In the genomic region with DNA sequence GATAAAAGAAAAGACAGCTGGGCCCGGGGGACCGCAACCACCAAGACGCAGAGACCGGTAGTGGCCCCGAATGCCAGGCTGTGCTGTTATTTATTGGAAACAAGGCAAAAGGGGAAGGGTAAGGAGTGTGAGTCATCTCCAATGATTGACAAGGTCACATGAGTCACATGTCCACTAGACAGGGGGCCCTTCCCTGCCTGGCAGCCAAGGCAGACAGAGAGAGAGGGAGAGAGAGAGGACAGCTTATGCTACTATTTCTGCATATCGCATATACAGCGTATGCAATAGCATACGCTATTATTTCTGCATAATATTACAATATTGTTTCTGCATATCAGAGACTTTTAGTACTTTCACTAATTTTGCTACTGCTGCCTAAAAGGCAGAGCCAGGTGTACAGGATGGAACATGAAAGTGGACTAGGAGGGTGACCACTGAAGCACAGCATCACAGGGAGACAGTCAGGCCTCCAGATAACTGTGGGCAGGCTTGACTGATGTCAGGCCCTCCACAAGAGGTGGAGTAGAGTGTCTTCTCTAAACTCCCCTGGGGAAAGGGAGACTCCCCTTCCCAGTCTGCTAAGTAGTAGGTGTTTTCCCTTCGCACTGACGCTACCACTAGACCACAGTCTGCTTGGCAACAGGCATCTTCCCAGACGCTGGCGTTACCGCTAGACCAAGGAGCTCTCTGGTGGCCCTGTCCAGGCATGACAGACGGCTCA, we compare ENCODE assay signal across 10 cellular contexts. TPM values are rescaled to one million over a fixed set of nuclear protein-coding genes. Genes with fewer than 3 reads are reported as not detected.
DNase-seq lines count a peak whose midpoint lies in the region; ATAC-seq, FAIRE-seq and TF ChIP-seq lines count a peak whose summit lies in the region.
"Had no signal": no experiment of that assay in that cellular context is flagged by ENCODE, and none has a peak within 500 bp of the region (broad histone marks: within the 10 kb centered on the region; RNA-seq: fewer than 3 reads in every experiment).

No MANE protein-coding gene starts in this region.

- in situ Hi-C loops in KBM-7 (cut with MboI; ENCODE audit: low pct_unique_long_range_greater_than_20kb, low sequenced_read_pairs): no loop called here

- no peak for TF ChIP-seq CTCF in endothelial cell of umbilical vein (IDR thresholded peaks at IDR 0.05; ENCODE audit: extremely low read depth in 1 of 2, insufficient read depth in 1 of 2, low read depth in 1 of 2, low read length in 2 of 2)

- intact Hi-C loops in endothelial cell of umbilical vein (cut with micrococcal nuclease): loop anchor here (1.0 to 10.0 kb wide), 5 partner anchors 23 to 859 kb away; no protein-coding TSS in a partner anchor

- peaks cover 23% of the 10 kb centered on the region for H3K4me1 ChIP-seq in CD4-positive, CD25-positive, alpha-beta regulatory T cell (ENCODE audit: control insufficient read depth, insufficient read depth, low read length, poor library complexity, severe bottlenecking)
- peaks cover 79% of the 10 kb centered on the region for H3K4me1 ChIP-seq in endothelial cell of umbilical vein (ENCODE audit: control insufficient read depth, extremely low read depth, insufficient read depth, low read length)

- H3K27me3 ChIP-seq in CD4-positive, CD25-positive, alpha-beta regulatory T cell (ENCODE audit: control insufficient read depth, insufficient read depth, low read length): no peaks in the 10 kb centered on the region
- no peaks in the 10 kb centered on the region for H3K27me3 ChIP-seq in endothelial cell of umbilical vein (ENCODE audit: control insufficient read depth in 2 of 2, insufficient read depth in 2 of 2, low read length in 2 of 2)

- no peaks in the 10 kb centered on the region for H3K9me3 ChIP-seq in CD4-positive, CD25-positive, alpha-beta regulatory T cell (ENCODE audit: control insufficient read depth in 2 of 2, low read length in 2 of 2)
- no peaks in the 10 kb centered on the region for H3K9me3 ChIP-seq in endothelial cell of umbilical vein (replicated peaks; ENCODE audit: control insufficient read depth, insufficient read depth, low read length)

- TF ChIP-seq POLR2A in endothelial cell of umbilical vein (IDR thresholded peaks at IDR 0.05; ENCODE audit: low read depth, low read length): no peak

- H3K27ac Mint-ChIP-seq in CD4-positive, CD25-positive, alpha-beta regulatory T cell: peak overlapping the region in 2 of 3 donors; percentile 76 to 78

- no peak for ATAC-seq in CD4-positive, CD25-positive, alpha-beta regulatory T cell (ENCODE audit: low read depth in 2 of 2)
- ATAC-seq in GM18508 (IDR thresholded peaks at IDR 0.05; ENCODE audit: insufficient read depth, unreplicated experiment) (peak; percentile 32), GM21576 (IDR thresholded peaks at IDR 0.05; ENCODE audit: unreplicated experiment) (no peak)

- no peaks in the 10 kb centered on the region for H3K79me2 ChIP-seq in endothelial cell of umbilical vein (ENCODE audit: control insufficient read depth, insufficient read depth, low read length)

- H3K4me3 ChIP-seq in CD4-positive, CD25-positive, alpha-beta regulatory T cell (ENCODE audit: low read depth, low read length): no peak overlapping the region
- no peak overlapping the region for H3K4me3 ChIP-seq in endothelial cell of umbilical vein (replicated peaks in 1 of 3; ENCODE audit: insufficient read depth in 1 of 3, low read depth in 1 of 3, low read length in 3 of 3)
- H3K4me3 ChIP-seq: lung had no signal

- no TSS peak for BruUV-seq in endothelial cell of umbilical vein (replicated peaks; lab: Mats Ljungman, UMichigan)

- H3K4me1 Mint-ChIP-seq in CD4-positive, CD25-positive, alpha-beta regulatory T cell: peaks cover 51 to 72% (median 61%) of the 10 kb centered on the region in 4 donors

- H2AFZ ChIP-seq in endothelial cell of umbilical vein (ENCODE audit: low read depth, low read length): no peak overlapping the region

- H3K9me3 Mint-ChIP-seq in CD4-positive, CD25-positive, alpha-beta regulatory T cell: peaks cover 0 to 7% (median 0%) of the 10 kb centered on the region in 7 donors

- peaks cover 14% of the 10 kb centered on the region for H3K36me3 Mint-ChIP-seq in CD4-positive, CD25-positive, alpha-beta regulatory T cell

- dilution Hi-C loops in endothelial cell of umbilical vein (cut with MboI; ENCODE audit: extremely low pct_ligation_motif_present, low sequenced_read_pairs): no loop called here

- H4K20me1 ChIP-seq in endothelial cell of umbilical vein (replicated peaks; ENCODE audit: control insufficient read depth, extremely low read depth, insufficient read depth, low read length): no peaks in the 10 kb centered on the region

- peak overlapping the region in 2 of 4 donors; percentile 34 to 63 for H3K4me3 Mint-ChIP-seq in CD4-positive, CD25-positive, alpha-beta regulatory T cell

- no peaks in the 10 kb centered on the region for H3K27me3 Mint-ChIP-seq in CD4-positive, CD25-positive, alpha-beta regulatory T cell

- no peak overlapping the region for H3K9ac ChIP-seq in endothelial cell of umbilical vein (replicated peaks; ENCODE audit: extremely low read depth, insufficient read depth, low read length)

- CTCF ChIA-PET in endothelial cell of umbilical vein (lab: Charles Lee): interaction anchor here (1.3 to 1.8 kb wide), 2 partner anchors 34 to 234 kb away, joined by 3 to 5 read pairs; no protein-coding TSS in a partner anchor

- POLR2A ChIA-PET in endothelial cell of umbilical vein (lab: Charles Lee): no interaction called here

- H3K27ac ChIP-seq in CD4-positive, CD25-positive, alpha-beta regulatory T cell (ENCODE audit: insufficient read depth, low read length, poor library complexity, severe bottlenecking): no peak overlapping the region
- H3K27ac ChIP-seq in endothelial cell of umbilical vein (ENCODE audit: insufficient read depth, low read depth, low read length): peak overlapping the region; percentile 57

- FAIRE-seq in endothelial cell of umbilical vein (lab: Jason Lieb, UNC): peak; percentile 71

- DNase-seq in CD4-positive, CD25-positive, alpha-beta regulatory T cell: no peak
- DNase-seq in KBM-7 (peak; percentile 46), endothelial cell of umbilical vein (ENCODE audit: low read depth, low spot score) (peak; percentile 23), DMS79 treated with DMSO at 0.1 percent for 48 hours (lab: John Stamatoyannopoulos, UW) (no peak), NCI-H510A treated with DMSO at 0.1 percent for 48 hours (lab: John Stamatoyannopoulos, UW) (no peak), occipital lobe (lab: John Stamatoyannopoulos, UW) (no peak)
- DNase-seq: stimulated activated naive CD4-positive, alpha-beta T cell had no signal

- H3K9me1 ChIP-seq in endothelial cell of umbilical vein (replicated peaks; ENCODE audit: control insufficient read depth, extremely low read depth, insufficient read depth, low read length): no peaks in the 10 kb centered on the region

- no peaks in the 10 kb centered on the region for H3K36me3 ChIP-seq in CD4-positive, CD25-positive, alpha-beta regulatory T cell (ENCODE audit: control insufficient read depth, insufficient read depth, low read length)
- H3K36me3 ChIP-seq in endothelial cell of umbilical vein (ENCODE audit: control insufficient read depth in 2 of 2, extremely low read depth in 1 of 2, insufficient read depth in 2 of 2, low read length in 2 of 2): no peaks in the 10 kb centered on the region

- no peak overlapping the region for H3K4me2 ChIP-seq in endothelial cell of umbilical vein (ENCODE audit: insufficient read depth, low read length)

TF ChIP-seq in endothelial cell of umbilical vein, 7 proteins besides CTCF, POLR2A, EP300 and RAD21:
- TF ChIP-seq FOS (IDR thresholded peaks at IDR 0.05; ENCODE audit: borderline replicate concordance, insufficient read depth, low read length) (no peak), JUN (IDR thresholded peaks at IDR 0.05; ENCODE audit: borderline replicate concordance, insufficient read depth, insufficient read length, low read depth) (peak; percentile 79), POLR2AphosphoS5 (IDR thresholded peaks at IDR 0.05; ENCODE audit: insufficient read depth, low read depth, low read length) (peak; percentile 46)
- TF ChIP-seq, protein P1, sequence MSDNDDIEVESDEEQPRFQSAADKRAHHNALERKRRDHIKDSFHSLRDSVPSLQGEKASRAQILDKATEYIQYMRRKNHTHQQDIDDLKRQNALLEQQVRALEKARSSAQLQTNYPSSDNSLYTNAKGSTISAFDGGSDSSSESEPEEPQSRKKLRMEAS (IDR thresholded peaks at IDR 0.05; ENCODE audit: insufficient read depth, insufficient read length): peak; percentile 35

RNA-seq across cellular contexts. Expression of a gene that starts 50.3 kb away (rescaled TPM):
- total RNA-seq in CD4-positive, CD25-positive, alpha-beta regulatory T cell: 40.4 TPM
- 1 to 10 TPM; 6.7 to 9.8 (median 7.3) TPM for polyA plus RNA-seq in CD4-positive, CD25-positive, alpha-beta regulatory T cell
- total RNA-seq in endothelial cell of umbilical vein (10.5 and 13.7 TPM in 2 replicates), occipital lobe (71.4 TPM)
- 3.8 and 4.8 TPM in 2 replicates for polyA plus RNA-seq in endothelial cell of umbilical vein
- 2.7 and 2.9 TPM in 2 replicates for polyA plus RNA-seq in endothelial cell of umbilical vein (2011; cell fraction: cytosol; rRNA removed)
- 13.9 and 16.4 TPM in 2 replicates for polyA plus RNA-seq in endothelial cell of umbilical vein (2011; cell fraction: nucleus; rRNA removed)
- 1.7 and 3.1 TPM in 2 replicates for polyA plus RNA-seq in endothelial cell of umbilical vein (2012)
- 104 and 125 TPM in 2 replicates for polyA minus RNA-seq in endothelial cell of umbilical vein
- 5.8 TPM for polyA minus RNA-seq in endothelial cell of umbilical vein (2011; cell fraction: cytosol; rRNA and poly(A)+ RNA removed)
- polyA minus RNA-seq in endothelial cell of umbilical vein (2011; cell fraction: nucleus; rRNA and poly(A)+ RNA removed): 111 and 120 TPM in 2 replicates

Comparison
In these comparisons a context has a peak if more than half of its experiments do, and no peak if none do; other contexts are left out.
1. DNase-seq: peak in KBM-7 (single experiment) and endothelial cell of umbilical vein (single experiment); none in CD4-positive, CD25-positive, alpha-beta regulatory T cell (0 of 3), DMS79 treated with DMSO at 0.1 percent for 48 hours (single experiment), NCI-H510A treated with DMSO at 0.1 percent for 48 hours (single experiment) and occipital lobe (single experiment).